In the genomic region with DNA sequence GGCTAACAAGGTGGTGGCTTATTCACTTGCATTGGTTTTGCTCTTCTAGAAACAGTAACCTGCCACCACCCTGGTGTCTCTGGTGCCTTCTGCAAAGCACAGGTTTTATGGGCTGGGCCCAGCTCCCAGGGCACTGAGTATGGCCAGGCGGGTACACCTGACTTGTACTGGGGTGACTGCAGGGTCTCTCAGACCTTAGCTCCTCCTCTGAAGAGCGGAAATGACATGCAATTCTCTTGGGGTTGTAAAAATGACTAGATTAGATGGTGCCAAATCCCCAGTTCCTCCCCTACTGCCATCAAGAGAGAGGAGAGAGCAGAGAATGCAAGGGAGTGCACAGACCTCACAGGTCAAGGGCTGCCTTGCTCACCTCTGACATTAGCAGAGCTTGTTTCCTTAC, we compare ENCODE assay signal across 8 cellular contexts. TPM values are rescaled to one million over a fixed set of nuclear protein-coding genes. Genes with fewer than 3 reads are reported as not detected.
DNase-seq lines count a peak whose midpoint lies in the region; ATAC-seq and TF ChIP-seq lines count a peak whose summit lies in the region.

No MANE protein-coding gene starts in this region.

- no TSS peak for BruUV-seq in IMR-90 (replicated peaks; lab: Mats Ljungman, UMichigan)

- dilution Hi-C loops in IMR-90 (cut with HindIII; ENCODE audit: low sequenced_read_pairs, unreplicated experiment) = no loop called here

- H2AK9ac ChIP-seq in IMR-90 (replicated peaks; ENCODE audit: low read depth, low read length, poor library complexity) = no peak overlapping the region

- no peak overlapping the region for H3K56ac ChIP-seq in IMR-90 (ENCODE audit: extremely low read depth, insufficient read depth, low read length)

- ATAC-seq in IMR-90 (ENCODE audit: low read depth) = no peak
- ATAC-seq in activated naive CD8-positive, alpha-beta T cell treated with anti-CD3 and anti-CD28 coated beads, Interleukin-2, amount 50 U/mL, for 24 hours = peak; percentile 31
- peak; percentile 21 to 31 for ATAC-seq in natural killer cell treated with Interleukin-12 subunit alpha and Interleukin-12 subunit beta and Interleukin-15 and Interleukin-18, amount 100 ng/mL, for 72 hours
- ATAC-seq in GM18870 (IDR thresholded peaks at IDR 0.05; ENCODE audit: unreplicated experiment) = no peak

- TF ChIP-seq POLR2A in IMR-90 (IDR thresholded peaks at IDR 0.05; ENCODE audit: low read depth, low read length) = no peak

- peaks cover 30% of the 10 kb centered on the region for H3K36me3 Mint-ChIP-seq in activated naive CD8-positive, alpha-beta T cell treated with anti-CD3 and anti-CD28 coated beads, Interleukin-2, amount 50 U/mL, for 24 hours (ENCODE audit: low read depth)
- H3K36me3 Mint-ChIP-seq in natural killer cell treated with Interleukin-12 subunit alpha and Interleukin-12 subunit beta and Interleukin-15 and Interleukin-18, amount 100 ng/mL, for 72 hours = no peaks in the 10 kb centered on the region

- POLR2A ChIA-PET in IMR-90 (lab: Charles Lee; ENCODE audit: unreplicated experiment) = no interaction called here

- H3K4me3 Mint-ChIP-seq in activated naive CD8-positive, alpha-beta T cell treated with anti-CD3 and anti-CD28 coated beads, Interleukin-2, amount 50 U/mL, for 24 hours = peak overlapping the region; percentile 32
- peak overlapping the region; percentile 47 for H3K4me3 Mint-ChIP-seq in natural killer cell treated with Interleukin-12 subunit alpha and Interleukin-12 subunit beta and Interleukin-15 and Interleukin-18, amount 100 ng/mL, for 72 hours

- H3K9me3 Mint-ChIP-seq in activated naive CD8-positive, alpha-beta T cell treated with anti-CD3 and anti-CD28 coated beads, Interleukin-2, amount 50 U/mL, for 24 hours = no peaks in the 10 kb centered on the region
- peaks cover 3% of the 10 kb centered on the region for H3K9me3 Mint-ChIP-seq in natural killer cell treated with Interleukin-12 subunit alpha and Interleukin-12 subunit beta and Interleukin-15 and Interleukin-18, amount 100 ng/mL, for 72 hours

- no peak overlapping the region for H2BK20ac ChIP-seq in IMR-90 (ENCODE audit: low read depth, low read length)

- H3K27ac Mint-ChIP-seq in activated naive CD8-positive, alpha-beta T cell treated with anti-CD3 and anti-CD28 coated beads, Interleukin-2, amount 50 U/mL, for 24 hours = peak overlapping the region; percentile 98
- peak overlapping the region; percentile 56 to 91 for H3K27ac Mint-ChIP-seq in natural killer cell treated with Interleukin-12 subunit alpha and Interleukin-12 subunit beta and Interleukin-15 and Interleukin-18, amount 100 ng/mL, for 72 hours

- no peak overlapping the region for H4K91ac ChIP-seq in IMR-90 (ENCODE audit: insufficient read depth, low read depth, low read length)

- H2AK5ac ChIP-seq in IMR-90 (ENCODE audit: low read depth, low read length) = peak overlapping the region; percentile 11; the same call in 1 of the 2 replicates

- no peak for TF ChIP-seq CTCF in IMR-90 (conservative IDR thresholded peaks at IDR 0.05; ENCODE audit: low read depth, low read length)

- no peak overlapping the region for H4K8ac ChIP-seq in IMR-90 (ENCODE audit: low read depth in 2 of 2, low read length in 2 of 2)

- no peaks in the 10 kb centered on the region for H3K27me3 ChIP-seq in IMR-90 (ENCODE audit: control insufficient read depth, insufficient read depth, low read length)

- H3K79me1 ChIP-seq in IMR-90 (ENCODE audit: low read depth in 1 of 2, low read length in 2 of 2) = peaks cover 30 to 68% of the 10 kb centered on the region in 2 experiments

- in situ Hi-C loops in IMR-90 (cut with MboI; ENCODE audit: low sequenced_read_pairs) = no loop called here

- H3K4ac ChIP-seq in IMR-90 (ENCODE audit: low read depth, low read length) = 0 out of 2 replicates have a peak overlapping the region, but pooled peaks have one; percentile 7

- H2BK15ac ChIP-seq in IMR-90 (ENCODE audit: low read depth, low read length) = no peak overlapping the region

- peaks cover 43% of the 10 kb centered on the region; the same call in 1 of the 2 replicates for H4K20me1 ChIP-seq in IMR-90 (ENCODE audit: insufficient read depth, low read length)

- DNase-seq in DMS153 (lab: John Stamatoyannopoulos, UW) (peak; percentile 68), IMR-90 (no peak), hepatic stellate cell (ENCODE audit: low spot score) (no peak), NCI-H1092 treated with DMSO at 0.1 percent for 48 hours (lab: John Stamatoyannopoulos, UW) (no peak), NCI-H146 (lab: John Stamatoyannopoulos, UW) (no peak)
- peak; percentile 34 for DNase-seq in activated naive CD8-positive, alpha-beta T cell treated with anti-CD3 and anti-CD28 coated beads, Interleukin-2, amount 50 U/mL, for 24 hours
- DNase-seq in natural killer cell treated with Interleukin-12 subunit alpha and Interleukin-12 subunit beta and Interleukin-15 and Interleukin-18, amount 100 ng/mL, for 72 hours (ENCODE audit: low spot score) = no peak

- H2BK120ac ChIP-seq in IMR-90 (ENCODE audit: low read depth, low read length) = no peak overlapping the region

- no peak overlapping the region for H3K9ac ChIP-seq in IMR-90 (ENCODE audit: low read depth, low read length)

- H3K4me1 Mint-ChIP-seq in activated naive CD8-positive, alpha-beta T cell treated with anti-CD3 and anti-CD28 coated beads, Interleukin-2, amount 50 U/mL, for 24 hours = peaks cover 99% of the 10 kb centered on the region
- peaks cover 85 to 92% of the 10 kb centered on the region in 2 donors for H3K4me1 Mint-ChIP-seq in natural killer cell treated with Interleukin-12 subunit alpha and Interleukin-12 subunit beta and Interleukin-15 and Interleukin-18, amount 100 ng/mL, for 72 hours (ENCODE audit: low read depth in 2 of 2)

- H3K4me3 ChIP-seq in IMR-90 (ENCODE audit: insufficient read depth, low read depth, low read length) = no peak overlapping the region

- H3K14ac ChIP-seq in IMR-90 (replicated peaks; ENCODE audit: low read depth, low read length) = no peak overlapping the region

- no peaks in the 10 kb centered on the region for H3K27me3 Mint-ChIP-seq in activated naive CD8-positive, alpha-beta T cell treated with anti-CD3 and anti-CD28 coated beads, Interleukin-2, amount 50 U/mL, for 24 hours
- no peaks in the 10 kb centered on the region for H3K27me3 Mint-ChIP-seq in natural killer cell treated with Interleukin-12 subunit alpha and Interleukin-12 subunit beta and Interleukin-15 and Interleukin-18, amount 100 ng/mL, for 72 hours

- H3K9me3 ChIP-seq in IMR-90 (ENCODE audit: control insufficient read depth, insufficient read depth, low read length) = no peaks in the 10 kb centered on the region

- H3K4me1 ChIP-seq in IMR-90 (ENCODE audit: control insufficient read depth, insufficient read depth, low read length) = peaks cover 25% of the 10 kb centered on the region

- H3K9me1 ChIP-seq in IMR-90 (ENCODE audit: insufficient read depth, low read length) = peaks cover 30% of the 10 kb centered on the region

- no peak overlapping the region for H2BK5ac ChIP-seq in IMR-90 (ENCODE audit: low read depth, low read length, poor library complexity, severe bottlenecking)

- no peak overlapping the region for H3K27ac ChIP-seq in IMR-90 (ENCODE audit: insufficient read depth, low read length)

- no peak overlapping the region for H3K4me2 ChIP-seq in IMR-90 (ENCODE audit: low read depth, low read length)

- H2AFZ ChIP-seq in IMR-90 (replicated peaks; ENCODE audit: low read length, poor library complexity) = no peak overlapping the region

- no peak overlapping the region for H4K5ac ChIP-seq in IMR-90 (ENCODE audit: low read depth, low read length)

- TF ChIP-seq RAD21 in IMR-90 (IDR thresholded peaks at IDR 0.05; ENCODE audit: low read length) = no peak

- no CpG with 5 or more reads among the region's 2 CpGs for WGBS in IMR-90 (ENCODE audit: extremely low coverage in 2 of 2, insufficient read length in 1 of 2), 2 experiments

- peak overlapping the region; percentile 59; the same call in 1 of the 2 replicates for H3K23ac ChIP-seq in IMR-90 (ENCODE audit: low read depth, low read length)

- H3K18ac ChIP-seq in IMR-90 (ENCODE audit: low read depth, low read length) = no peak overlapping the region

- CTCF ChIA-PET in IMR-90 (lab: Yijun Ruan, JAX) = no interaction called here

- no peaks in the 10 kb centered on the region; the same call in 1 of the 2 replicates for H3K36me3 ChIP-seq in IMR-90 (ENCODE audit: control insufficient read depth, insufficient read depth, low read length)

- intact Hi-C loops in IMR-90 (cut with micrococcal nuclease) = no loop called here

TF ChIP-seq in IMR-90, 13 proteins besides CTCF, POLR2A, EP300 and RAD21:
- no peak for TF ChIP-seq MAFK (IDR thresholded peaks at IDR 0.05; ENCODE audit: low read depth, low read length)

RNA-seq across cellular contexts. Expression of gene ESYT2, which starts 14.7 kb away (rescaled TPM):
- total RNA-seq in IMR-90 (2012; rRNA removed) = 64.4 and 69.9 TPM in 2 replicates
- polyA plus RNA-seq in IMR-90 (2012; rRNA removed) = 23.7 and 26.7 TPM in 2 replicates
- polyA plus RNA-seq in IMR-90 (2012; cell fraction: cytosol; rRNA removed) = 7.2 and 17.1 TPM in 2 replicates
- polyA plus RNA-seq in IMR-90 (2012; cell fraction: nucleus; rRNA removed; ENCODE audit: low replicate concordance) = 19.8 and 30.4 TPM in 2 replicates
- total RNA-seq in natural killer cell treated with Interleukin-12 subunit alpha and Interleukin-12 subunit beta and Interleukin-15 and Interleukin-18, amount 100 ng/mL, for 72 hours = 10 to 100 TPM; 24.4 to 31.8 TPM

RNA-seq across cellular contexts. Expression of gene DYNC2I1, which starts 41.7 kb away (rescaled TPM):
- total RNA-seq in IMR-90 (2012; rRNA removed) = 3.9 and 4.5 TPM in 2 replicates
- polyA plus RNA-seq in IMR-90 (2012; rRNA removed) = 11.5 and 14.4 TPM in 2 replicates
- polyA plus RNA-seq in IMR-90 (2012; cell fraction: cytosol; rRNA removed) = 11.2 and 11.9 TPM in 2 replicates
- 34.1 and 83.0 TPM in 2 replicates for polyA plus RNA-seq in IMR-90 (2012; cell fraction: nucleus; rRNA removed; ENCODE audit: low replicate concordance)
- 10 to 100 TPM; 11.8 to 13.2 TPM for total RNA-seq in natural killer cell treated with Interleukin-12 subunit alpha and Interleukin-12 subunit beta and Interleukin-15 and Interleukin-18, amount 100 ng/mL, for 72 hours

Comparison
In these comparisons a context has a peak if more than half of its experiments do, and no peak if none do; other contexts are left out.
1. DNase-seq: peak in DMS153 (single experiment) and activated naive CD8-positive, alpha-beta T cell treated with anti-CD3 and anti-CD28 coated beads, Interleukin-2, amount 50 U/mL, for 24 hours (single experiment); none in IMR-90 (single experiment), natural killer cell treated with Interleukin-12 subunit alpha and Interleukin-12 subunit beta and Interleukin-15 and Interleukin-18, amount 100 ng/mL, for 72 hours (single experiment), hepatic stellate cell (single experiment), NCI-H1092 treated with DMSO at 0.1 percent for 48 hours (single experiment) and NCI-H146 (single experiment).
2. ATAC-seq: peak in activated naive CD8-positive, alpha-beta T cell treated with anti-CD3 and anti-CD28 coated beads, Interleukin-2, amount 50 U/mL, for 24 hours (single experiment) and natural killer cell treated with Interleukin-12 subunit alpha and Interleukin-12 subunit beta and Interleukin-15 and Interleukin-18, amount 100 ng/mL, for 72 hours (2 of 2); none in IMR-90 (single experiment) and GM18870 (single experiment).